Comparison of ENCODE assay signal across 24 cellular contexts in genomic region chr17:29874931-29875596, GRCh38.
"Had no signal": no experiment of that assay in that cellular context is flagged by ENCODE, and none has a peak within 500 bp of the region (broad histone marks: within the 10 kb centered on the region; RNA-seq: fewer than 3 reads in every experiment).

No MANE protein-coding gene starts in this region.

- H3K36me3 ChIP-seq: pancreas, tibial artery had no signal

- H3K27ac Mint-ChIP-seq: activated B cell treated with CpG ODN at 0.5 μM for 24 hours; activated CD4-positive, alpha-beta memory T cell treated with anti-CD3 and anti-CD28 coated beads for 36 hours; activated naive CD4-positive, alpha-beta T cell treated with anti-CD3 and anti-CD28 coated beads, Interleukin-2, amount 10 ng/mL, durations not matched to agents 7 days and 5 days; activated T-cell treated with anti-CD3 and anti-CD28 coated beads, Interleukin-2, amount 50 U/mL, for 72 hours; brain; immature natural killer cell; nephron; stimulated activated naive CD8-positive, alpha-beta T cell treated with anti-CD3 and anti-CD28 coated beads, Interleukin-15, amount 100 ng/mL, for 72 hours had no signal

- H3K9me3 Mint-ChIP-seq: activated B cell treated with CpG ODN at 0.5 μM for 24 hours; activated CD4-positive, alpha-beta memory T cell treated with anti-CD3 and anti-CD28 coated beads for 36 hours; activated naive CD4-positive, alpha-beta T cell treated with anti-CD3 and anti-CD28 coated beads, Interleukin-2, amount 10 ng/mL, durations not matched to agents 7 days and 5 days; activated T-cell treated with anti-CD3 and anti-CD28 coated beads, Interleukin-2, amount 50 U/mL, for 72 hours; immature natural killer cell; stimulated activated naive CD8-positive, alpha-beta T cell treated with anti-CD3 and anti-CD28 coated beads, Interleukin-15, amount 100 ng/mL, for 72 hours had no signal

- DNase-seq: activated B cell treated with CpG ODN at 0.5 μM for 24 hours; activated CD4-positive, alpha-beta memory T cell treated with anti-CD3 and anti-CD28 coated beads for 36 hours; activated CD4-positive, alpha-beta T cell treated with anti-CD3 and anti-CD28 coated beads for 48 hours; activated effector memory CD4-positive, alpha-beta T cell treated with anti-CD3 and anti-CD28 coated beads, Interleukin-2, amount 50 U/mL, for 16 hours; activated naive CD4-positive, alpha-beta T cell treated with anti-CD3 and anti-CD28 coated beads, Interleukin-2, amount 10 ng/mL, durations not matched to agents 7 days and 5 days; activated T-cell treated with anti-CD3 and anti-CD28 coated beads, Interleukin-2, amount 50 U/mL, for 72 hours; anterior cingulate cortex; caudate nucleus; dermis blood vessel endothelial cell; effector CD8-positive, alpha-beta T cell; foreskin keratinocyte; immature natural killer cell; left ventricle myocardium superior; mammary epithelial cell; midbrain; pancreas; psoas muscle; right cardiac atrium; stimulated activated CD4-positive, alpha-beta T cell treated with anti-CD3 and anti-CD28 coated beads, Interleukin-12 subunit alpha, Interleukin-12 subunit beta, amount 100 ng/mL, for 4 hours; stimulated activated CD4-positive, alpha-beta T cell treated with anti-CD3 and anti-CD28 coated beads, Interleukin-4, amount 100 ng/mL, for 4 hours; stimulated activated naive CD8-positive, alpha-beta T cell treated with anti-CD3 and anti-CD28 coated beads, Interleukin-15, amount 100 ng/mL, for 72 hours; tibial artery had no signal

- H3K27ac ChIP-seq: foreskin keratinocyte, pancreas, psoas muscle, tibial artery had no signal

- H3K9me3 ChIP-seq: pancreas, psoas muscle, tibial artery had no signal

- H3K36me3 Mint-ChIP-seq: activated CD4-positive, alpha-beta memory T cell treated with anti-CD3 and anti-CD28 coated beads for 36 hours; immature natural killer cell had no signal

- H3K4me3 Mint-ChIP-seq: activated B cell treated with CpG ODN at 0.5 μM for 24 hours; activated CD4-positive, alpha-beta memory T cell treated with anti-CD3 and anti-CD28 coated beads for 36 hours; activated naive CD4-positive, alpha-beta T cell treated with anti-CD3 and anti-CD28 coated beads, Interleukin-2, amount 10 ng/mL, durations not matched to agents 7 days and 5 days; activated T-cell treated with anti-CD3 and anti-CD28 coated beads, Interleukin-2, amount 50 U/mL, for 72 hours; brain; immature natural killer cell; nephron; stimulated activated naive CD8-positive, alpha-beta T cell treated with anti-CD3 and anti-CD28 coated beads, Interleukin-15, amount 100 ng/mL, for 72 hours had no signal

- ATAC-seq: foreskin keratinocyte; left ventricle myocardium superior; pancreas; right cardiac atrium; stimulated activated naive CD8-positive, alpha-beta T cell treated with anti-CD3 and anti-CD28 coated beads, Interleukin-15, amount 100 ng/mL, for 72 hours had no signal

- H3K4me1 Mint-ChIP-seq: activated naive CD4-positive, alpha-beta T cell treated with anti-CD3 and anti-CD28 coated beads, Interleukin-2, amount 10 ng/mL, durations not matched to agents 7 days and 5 days; stimulated activated naive CD8-positive, alpha-beta T cell treated with anti-CD3 and anti-CD28 coated beads, Interleukin-15, amount 100 ng/mL, for 72 hours had no signal

- H3K27me3 Mint-ChIP-seq: activated B cell treated with CpG ODN at 0.5 μM for 24 hours; activated CD4-positive, alpha-beta memory T cell treated with anti-CD3 and anti-CD28 coated beads for 36 hours; activated naive CD4-positive, alpha-beta T cell treated with anti-CD3 and anti-CD28 coated beads, Interleukin-2, amount 10 ng/mL, durations not matched to agents 7 days and 5 days; brain; stimulated activated naive CD8-positive, alpha-beta T cell treated with anti-CD3 and anti-CD28 coated beads, Interleukin-15, amount 100 ng/mL, for 72 hours had no signal

- H3K4me3 ChIP-seq: pancreas, psoas muscle, tibial artery had no signal

- H3K27me3 ChIP-seq: foreskin keratinocyte, pancreas, tibial artery had no signal
